In genomic region chr17:8702996-8703395, GRCh38 we compare ENCODE assay signal across 32 cellular contexts. TPM values are rescaled to one million over a fixed set of nuclear protein-coding genes. Genes with fewer than 3 reads are reported as not detected.
"Had no signal": no experiment of that assay in that cellular context is flagged by ENCODE, and none has a peak within 500 bp of the region (broad histone marks: within the 10 kb centered on the region; RNA-seq: fewer than 3 reads in every experiment).

No MANE protein-coding gene starts in this region.

- H3K27ac Mint-ChIP-seq: activated CD4-positive, alpha-beta T cell treated with anti-CD3 and anti-CD28 coated beads, Interleukin-2, amount 10 ng/mL, durations not matched to agents 24 days and 14 days; activated naive CD4-positive, alpha-beta T cell treated with anti-CD3 and anti-CD28 coated beads for 36 hours; activated naive CD4-positive, alpha-beta T cell treated with anti-CD3 and anti-CD28 coated beads, Interleukin-2, amount 50 U/mL, for 72 hours; activated T-helper 1 cell treated with anti-CD3 and anti-CD28 coated beads, Interleukin-12 subunit alpha, Interleukin-12 subunit beta, Interleukin-2, Interleukin-4 antibody, amounts not matched to agents 30 ng/mL and 10 ng/mL and 1 ng/mL, durations not matched to agents 14 hours and 24 hours and 36 hours had no signal

- H3K4me1 Mint-ChIP-seq: activated CD4-positive, alpha-beta T cell treated with anti-CD3 and anti-CD28 coated beads, Interleukin-2, amount 10 ng/mL, durations not matched to agents 24 days and 14 days had no signal

- H3K4me1 ChIP-seq: body of pancreas, breast epithelium, SJCRH30 had no signal

- H3K27ac ChIP-seq: adrenal gland, body of pancreas, breast epithelium, KMS-11, SJCRH30, SK-N-MC, WERI-Rb-1 had no signal

- ATAC-seq: activated naive CD4-positive, alpha-beta T cell treated with anti-CD3 and anti-CD28 coated beads, Interleukin-2, amount 50 U/mL, for 72 hours; activated T-cell treated with anti-CD3 and anti-CD28 coated beads, Interleukin-2, amount 50 U/mL, for 4 hours; body of pancreas; Panc1 had no signal

- DNase-seq: activated CD4-positive, alpha-beta T cell treated with anti-CD3 and anti-CD28 coated beads, Interleukin-2, amount 10 ng/mL, durations not matched to agents 24 days and 14 days; activated CD4-positive, alpha-beta T cell treated with anti-CD3 and anti-CD28 coated beads, Interleukin-2, amount 50 U/mL, for 48 hours; activated CD4-positive, CD25-positive, alpha-beta regulatory T cell; activated gamma-delta T cell treated with Interleukin-2 at 50 U/mL for 16 hours; activated naive CD4-positive, alpha-beta T cell treated with anti-CD3 and anti-CD28 coated beads for 36 hours; activated T-cell treated with anti-CD3 and anti-CD28 coated beads for 4 hours; activated T-cell treated with anti-CD3 and anti-CD28 coated beads, Interleukin-2, amount 50 U/mL, for 4 hours; adrenal gland; body of pancreas; MM.1S; MV-4-11; NCI-H1092; NCI-H1436 treated with DMSO at 0.1 percent for 48 hours; NCI-H1694 treated with DMSO at 0.1 percent for 48 hours; NCI-H2029; NCI-H345; NCI-H524 treated with DMSO at 0.1 percent for 48 hours; SHP77; SJCRH30; T1000; WERI-Rb-1 had no signal

- H3K9me3 ChIP-seq: adrenal gland, body of pancreas, SJCRH30 had no signal

- H3K9me3 Mint-ChIP-seq: activated CD4-positive, alpha-beta T cell treated with anti-CD3 and anti-CD28 coated beads, Interleukin-2, amount 10 ng/mL, durations not matched to agents 24 days and 14 days; activated naive CD4-positive, alpha-beta T cell treated with anti-CD3 and anti-CD28 coated beads, Interleukin-2, amount 50 U/mL, for 72 hours; activated T-cell treated with anti-CD3 and anti-CD28 coated beads, Interleukin-2, amount 50 U/mL, for 4 hours; activated T-helper 1 cell treated with anti-CD3 and anti-CD28 coated beads, Interleukin-12 subunit alpha, Interleukin-12 subunit beta, Interleukin-2, Interleukin-4 antibody, amounts not matched to agents 30 ng/mL and 10 ng/mL and 1 ng/mL, durations not matched to agents 14 hours and 24 hours and 36 hours had no signal

- H3K4me3 ChIP-seq: adrenal gland, body of pancreas, breast epithelium, SJCRH30, SK-N-MC had no signal

- H3K4me3 Mint-ChIP-seq: activated CD4-positive, alpha-beta T cell treated with anti-CD3 and anti-CD28 coated beads, Interleukin-2, amount 10 ng/mL, durations not matched to agents 24 days and 14 days; activated naive CD4-positive, alpha-beta T cell treated with anti-CD3 and anti-CD28 coated beads for 36 hours; activated T-cell treated with anti-CD3 and anti-CD28 coated beads, Interleukin-2, amount 50 U/mL, for 4 hours; activated T-helper 1 cell treated with anti-CD3 and anti-CD28 coated beads, Interleukin-12 subunit alpha, Interleukin-12 subunit beta, Interleukin-2, Interleukin-4 antibody, amounts not matched to agents 30 ng/mL and 10 ng/mL and 1 ng/mL, durations not matched to agents 14 hours and 24 hours and 36 hours had no signal

- H3K36me3 Mint-ChIP-seq: activated naive CD4-positive, alpha-beta T cell treated with anti-CD3 and anti-CD28 coated beads, Interleukin-2, amount 50 U/mL, for 72 hours had no signal

- H3K36me3 ChIP-seq: adrenal gland, breast epithelium, SJCRH30, WERI-Rb-1 had no signal

RNA-seq across cellular contexts. Expression of gene CCDC42, which starts 41.6 kb away (rescaled TPM):
- total RNA-seq: activated naive CD4-positive, alpha-beta T cell treated with anti-CD3 and anti-CD28 coated beads for 36 hours; activated naive CD4-positive, alpha-beta T cell treated with anti-CD3 and anti-CD28 coated beads, Interleukin-2, amount 50 U/mL, for 72 hours; activated T-cell treated with anti-CD3 and anti-CD28 coated beads, Interleukin-2, amount 50 U/mL, for 4 hours; adrenal gland; astrocyte; body of pancreas; breast epithelium; cardiac septum; LHCN-M2; NCI-H460; RPMI7951; SJCRH30 had no signal

RNA-seq across cellular contexts. Expression of gene SPDYE4, which starts 55.4 kb away (rescaled TPM):
- total RNA-seq: activated CD4-positive, alpha-beta T cell treated with anti-CD3 and anti-CD28 coated beads, Interleukin-2, amount 10 ng/mL, durations not matched to agents 24 days and 14 days; activated naive CD4-positive, alpha-beta T cell treated with anti-CD3 and anti-CD28 coated beads for 36 hours; activated naive CD4-positive, alpha-beta T cell treated with anti-CD3 and anti-CD28 coated beads, Interleukin-2, amount 50 U/mL, for 72 hours; activated T-cell treated with anti-CD3 and anti-CD28 coated beads, Interleukin-2, amount 50 U/mL, for 4 hours; activated T-helper 1 cell treated with anti-CD3 and anti-CD28 coated beads, Interleukin-12 subunit alpha, Interleukin-12 subunit beta, Interleukin-2, Interleukin-4 antibody, amounts not matched to agents 30 ng/mL and 10 ng/mL and 1 ng/mL, durations not matched to agents 14 hours and 24 hours and 36 hours; adrenal gland; astrocyte; body of pancreas; breast epithelium; cardiac septum; LHCN-M2; NCI-H460; RPMI7951; SJCRH30 had no signal
